Comparison of ENCODE assay signal across 11 cellular contexts in genomic region chr1:47002211-47002610, GRCh38. TPM values are rescaled to one million over a fixed set of nuclear protein-coding genes. Genes with fewer than 3 reads are reported as not detected.
DNase-seq lines count a peak whose midpoint lies in the region; ATAC-seq and TF ChIP-seq lines count a peak whose summit lies in the region.
"Had no signal": no experiment of that assay in that cellular context is flagged by ENCODE, and none has a peak within 500 bp of the region (broad histone marks: within the 10 kb centered on the region; RNA-seq: fewer than 3 reads in every experiment).

No MANE protein-coding gene starts in this region.

- H3K4me1 ChIP-seq in cardiac muscle cell (ENCODE audit: low read depth) (no peaks in the 10 kb centered on the region), OCI-LY7 (ENCODE audit: insufficient read depth, low read length, poor library complexity, severe bottlenecking) (no peaks in the 10 kb centered on the region), smooth muscle cell (ENCODE audit: low read depth) (no peaks in the 10 kb centered on the region)

- H3K27ac ChIP-seq in cardiac muscle cell (no peak overlapping the region), OCI-LY7 (ENCODE audit: low read depth, low read length, poor library complexity, severe bottlenecking) (no peak overlapping the region), smooth muscle cell (ENCODE audit: low read depth) (no peak overlapping the region)

- H3K79me2 ChIP-seq in OCI-LY7 (ENCODE audit: insufficient read depth, low read depth, low read length): no peaks in the 10 kb centered on the region
- H3K79me2 ChIP-seq in smooth muscle cell (ENCODE audit: low read depth): no peaks in the 10 kb centered on the region

- no peak overlapping the region for H2AFZ ChIP-seq in OCI-LY7 (ENCODE audit: low read length)
- no peak overlapping the region for H2AFZ ChIP-seq in smooth muscle cell (ENCODE audit: low read depth)

- intact Hi-C loops in Right ventricle myocardium inferior (cut with DNase I) (no loop called here), OCI-LY7 (cut with micrococcal nuclease; ENCODE audit: unreplicated experiment) (no loop called here)

- CTCF ChIA-PET in OCI-LY7 (lab: Charles Lee; ENCODE audit: unreplicated experiment): no interaction called here

- BruUV-seq in OCI-LY7 (replicated peaks; lab: Mats Ljungman, UMichigan): no TSS peak

- H3K4me3 ChIP-seq in cardiac muscle cell (no peak overlapping the region), OCI-LY7 (ENCODE audit: low read depth, low read length, poor library complexity, severe bottlenecking) (no peak overlapping the region), smooth muscle cell (no peak overlapping the region)

- POLR2A ChIA-PET in OCI-LY7 (lab: Charles Lee): no interaction called here

- WGBS in smooth muscle cell (ENCODE audit: low lambda C conversion rate): 45% methylated on average over 1 of the region's 1 CpG

- H3K27me3 ChIP-seq in cardiac muscle cell (no peaks in the 10 kb centered on the region), smooth muscle cell (ENCODE audit: low read depth) (peaks cover 16% of the 10 kb centered on the region)

- no peak overlapping the region for H3K4me2 ChIP-seq in OCI-LY7 (ENCODE audit: low read length)
- H3K4me2 ChIP-seq in smooth muscle cell: no peak overlapping the region

- no peaks in the 10 kb centered on the region for H4K20me1 ChIP-seq in OCI-LY7 (ENCODE audit: insufficient read depth, low read length)
- no peaks in the 10 kb centered on the region for H4K20me1 ChIP-seq in smooth muscle cell (ENCODE audit: low read depth)

- H3K36me3 ChIP-seq in cardiac muscle cell (no peaks in the 10 kb centered on the region), OCI-LY7 (ENCODE audit: insufficient read depth, low read length) (no peaks in the 10 kb centered on the region), smooth muscle cell (ENCODE audit: low read depth) (no peaks in the 10 kb centered on the region)

- H3K9me2 ChIP-seq in OCI-LY7 (ENCODE audit: insufficient read depth, low read length): no peaks in the 10 kb centered on the region

- peak; percentile 27 for TF ChIP-seq CTCF in cardiac muscle cell (IDR thresholded peaks at IDR 0.05; ENCODE audit: low read depth, low read length)
- TF ChIP-seq CTCF in OCI-LY7 (conservative IDR thresholded peaks at IDR 0.05; ENCODE audit: low read length): peak; percentile 63
- peak; percentile 24 for TF ChIP-seq CTCF in smooth muscle cell (IDR thresholded peaks at IDR 0.05; ENCODE audit: borderline replicate concordance, insufficient read depth, poor library complexity, severe bottlenecking)

- no peak for ATAC-seq in Right ventricle myocardium inferior

- H3K9me3 ChIP-seq in cardiac muscle cell (ENCODE audit: low read depth): no peaks in the 10 kb centered on the region
- no peaks in the 10 kb centered on the region for H3K9me3 ChIP-seq in OCI-LY7 (ENCODE audit: low read length)
- H3K9me3 ChIP-seq in smooth muscle cell (replicated peaks; ENCODE audit: low read depth): no peaks in the 10 kb centered on the region

- no peaks in the 10 kb centered on the region for H3F3A ChIP-seq in smooth muscle cell (ENCODE audit: low read depth)

- DNase-seq in cardiac muscle cell (ENCODE audit: low read depth in 1 of 2, low spot score in 1 of 2): no peak
- no peak for DNase-seq in Right ventricle myocardium inferior (ENCODE audit: missing footprints)
- DNase-seq in OCI-LY7 (ENCODE audit: low spot score): peak; percentile 1
- peak; percentile 8 for DNase-seq in dermis blood vessel endothelial cell
- no peak for DNase-seq in smooth muscle cell (lab: John Stamatoyannopoulos, UW; ENCODE audit: unreplicated experiment)
- DNase-seq in NCI-H774 (lab: John Stamatoyannopoulos, UW): no peak
- DNase-seq in NCI-H2196 treated with DMSO at 0.1 percent for 48 hours (lab: John Stamatoyannopoulos, UW; ENCODE audit: unreplicated experiment): no peak
- DNase-seq in SW 1271 (lab: John Stamatoyannopoulos, UW): no peak
- DNase-seq: activated CD4-positive, CD25-positive, alpha-beta regulatory T cell treated with anti-CD3 and anti-CD28 coated beads, Interleukin-2, amount 50 U/mL, for 72 hours; activated gamma-delta T cell treated with Interleukin-2 at 50 U/mL for 16 hours; GF-D8 had no signal

- H3K9ac ChIP-seq in smooth muscle cell (ENCODE audit: low read depth): no peak overlapping the region

RNA-seq across cellular contexts. Expression of gene CYP4X1, which starts 21.3 kb away (rescaled TPM):
- 0.15 and 0.42 TPM in 2 replicates for total RNA-seq in cardiac muscle cell
- polyA plus RNA-seq in cardiac muscle cell: 0.69 and 1.3 TPM in 2 replicates
- 1.5 TPM for total RNA-seq in Right ventricle myocardium inferior
- total RNA-seq in OCI-LY7 (2014; rRNA removed; shearing (Covaris generic)): not detected in 2 replicates
- not detected in 2 replicates for total RNA-seq in OCI-LY7 (2022)
- 2.3 and 6.3 TPM in 2 replicates for total RNA-seq in dermis blood vessel endothelial cell
- not detected in 2 replicates for total RNA-seq in smooth muscle cell
- polyA plus RNA-seq in smooth muscle cell: not detected in 2 replicates

Comparison
In these comparisons a context has a peak if more than half of its experiments do, and no peak if none do; other contexts are left out.
1. DNase-seq: peak in OCI-LY7 (single experiment) and dermis blood vessel endothelial cell (single experiment); none in cardiac muscle cell (0 of 2), Right ventricle myocardium inferior (single experiment), smooth muscle cell (single experiment), NCI-H774 (single experiment), NCI-H2196 treated with DMSO at 0.1 percent for 48 hours (single experiment) and SW 1271 (0 of 2).
2. Peak in every context shown above with its lines, with median percentiles within 50 percentile points of each other: CTCF ChIP-seq.